Comparison of ENCODE assay signal across 20 cellular contexts in genomic region chr14:91899777-91900176, GRCh38. TPM values are rescaled to one million over a fixed set of nuclear protein-coding genes. Genes with fewer than 3 reads are reported as not detected.
A peak's percentile ranks its signal among the peaks of the same experiment; 100 is the strongest.
DNase-seq lines count a peak whose midpoint lies in the region; ATAC-seq and TF ChIP-seq lines count a peak whose summit lies in the region.
"Had no signal": no experiment of that assay in that cellular context is flagged by ENCODE, and none has a peak within 500 bp of the region (broad histone marks: within the 10 kb centered on the region; RNA-seq: fewer than 3 reads in every experiment).

No MANE protein-coding gene starts in this region.

- H3K4me3 ChIP-seq in GM23248 (no peak overlapping the region), coronary artery (no peak overlapping the region), lung (no peak overlapping the region), tibial artery (no peak overlapping the region)

- H2AFZ ChIP-seq in GM23248 = no peak overlapping the region

- peak overlapping the region; percentile 64 for H3K27ac ChIP-seq in GM23248
- H3K27ac ChIP-seq in coronary artery = peak overlapping the region; percentile 79 to 95
- H3K27ac ChIP-seq in lung (ENCODE audit: low read depth in 1 of 2, low read length in 1 of 2) = peak overlapping the region; percentile 13 to 51
- H3K27ac ChIP-seq in tibial artery = peak overlapping the region; percentile 67 to 89
- no peak overlapping the region for H3K27ac ChIP-seq in caudate nucleus (ENCODE audit: low read depth, low read length)

- H3K9me3 ChIP-seq in GM23248 (ENCODE audit: low read depth) (no peaks in the 10 kb centered on the region), lung (ENCODE audit: control insufficient read depth in 2 of 2, insufficient read depth in 1 of 2, low read length in 1 of 2) (no peaks in the 10 kb centered on the region), tibial artery (no peaks in the 10 kb centered on the region)

- peaks cover 52% of the 10 kb centered on the region for H3F3A ChIP-seq in GM23248 (ENCODE audit: insufficient read depth)

- H3K27me3 ChIP-seq in GM23248 (replicated peaks; ENCODE audit: insufficient read depth) = no peaks in the 10 kb centered on the region
- H3K27me3 ChIP-seq in lung (ENCODE audit: control insufficient read depth, insufficient read depth) = no peaks in the 10 kb centered on the region
- H3K27me3 ChIP-seq in tibial artery = no peaks in the 10 kb centered on the region

- intact Hi-C loops in tibial artery (cut with DNase I; ENCODE audit: low total_unique reads) = no loop called here

- in situ Hi-C loops in GM23248 (cut with MboI) = no loop called here

- H3K9ac ChIP-seq in GM23248 = peak overlapping the region; percentile 23; the same call in 1 of the 2 replicates

- H3K79me2 ChIP-seq in GM23248 (ENCODE audit: insufficient read depth) = peaks cover 85% of the 10 kb centered on the region

- no peak for ATAC-seq in lung (ENCODE audit: insufficient read depth, low FRiP score)
- ATAC-seq: activated naive CD8-positive, alpha-beta T cell treated with anti-CD3 and anti-CD28 coated beads, Interleukin-2, amount 50 U/mL, for 24 hours; CD8-positive, alpha-beta T cell had no signal

- H3K4me1 ChIP-seq in GM23248 (ENCODE audit: insufficient read depth) = peaks cover 58% of the 10 kb centered on the region
- peaks cover 0 to 12% of the 10 kb centered on the region in 2 donors for H3K4me1 ChIP-seq in lung (ENCODE audit: control insufficient read depth in 2 of 2, insufficient read depth in 2 of 2, low read length in 2 of 2)
- H3K4me1 ChIP-seq in tibial artery = peaks cover 0 to 99% (median 75%) of the 10 kb centered on the region in 4 donors

- WGBS in GM23248 (ENCODE audit: low coverage in 1 of 2, low lambda C conversion rate in 2 of 2, missing lambda C conversion rate in 2 of 2), 2 experiments = 5 to 8% methylated on average over 4 of the region's 4 CpGs
- 76 to 84% methylated on average over 4 of the region's 4 CpGs for WGBS in lung, 2 donors

- H3K36me3 ChIP-seq in GM23248 (ENCODE audit: low read depth) (no peaks in the 10 kb centered on the region), lung (ENCODE audit: control insufficient read depth in 2 of 2, insufficient read depth in 2 of 2, low read length in 2 of 2) (no peaks in the 10 kb centered on the region), tibial artery (no peaks in the 10 kb centered on the region)

- H3K4me2 ChIP-seq in GM23248 (ENCODE audit: unreplicated experiment) = peak overlapping the region; percentile 25

- TF ChIP-seq CTCF in coronary artery (IDR thresholded peaks at IDR 0.05) (no peak), lung (IDR thresholded peaks at IDR 0.05; ENCODE audit: control extremely low read depth, extremely low read depth) (no peak), tibial artery (IDR thresholded peaks at IDR 0.05) (no peak)

- DNase-seq in GM23248 (peak; percentile 75), coronary artery (ENCODE audit: low spot score) (no peak), lung (ENCODE audit: low spot score) (no peak), tibial artery (no peak), caudate nucleus (lab: John Stamatoyannopoulos, UW) (no peak), NK-92 (lab: John Stamatoyannopoulos, UW; ENCODE audit: unreplicated experiment) (no peak)
- DNase-seq in effector CD4-positive, alpha-beta T cell = no peak
- no peak for DNase-seq in stimulated activated naive CD4-positive, alpha-beta T cell treated with Interleukin-2 at 50 U/mL for 16 hours (lab: John Stamatoyannopoulos, UW)
- DNase-seq: activated effector memory CD4-positive, alpha-beta T cell treated with anti-CD3 and anti-CD28 coated beads, Interleukin-2, amount 50 U/mL, for 16 hours; activated naive CD8-positive, alpha-beta T cell treated with anti-CD3 and anti-CD28 coated beads, Interleukin-2, amount 50 U/mL, for 24 hours; islet precursor cell; Karpas-422; NCI-H1694; NCI-H2171; occipital lobe; RPMI8226; stimulated activated CD4-positive, alpha-beta T cell treated with anti-CD3 and anti-CD28 coated beads, Interleukin-15, amount 100 ng/mL, for 24 hours; stimulated activated CD8-positive, alpha-beta memory T cell treated with anti-CD3 and anti-CD28 coated beads, Interleukin-4, amount 100 ng/mL, for 48 hours had no signal

- no peaks in the 10 kb centered on the region for H3K9me2 ChIP-seq in GM23248 (ENCODE audit: insufficient read depth)

- H4K20me1 ChIP-seq in GM23248 (ENCODE audit: insufficient read depth) = no peaks in the 10 kb centered on the region

RNA-seq across cellular contexts. Expression of gene TC2N, which starts 32.4 kb away (rescaled TPM):
- under 0.01 and 0.65 TPM in 2 replicates for total RNA-seq in GM23248 (2014; rRNA removed; shearing (Covaris generic))
- polyA plus RNA-seq in GM23248 (2016; fragmentation: Nextera tagmentation; extraction: Ambion mirVana) (0.34 and 0.77 TPM in 2 replicates), lung (10 to 100 TPM; 20.4 to 23.4 TPM)
- 100 to 1,000 TPM in 1 of 2 donors, 10 to 100 TPM in 1; 64.5 to 128 TPM for total RNA-seq in lung
- total RNA-seq: myocyte had no signal

RNA-seq across cellular contexts. Expression of gene FBLN5, which starts 47.7 kb away (rescaled TPM):
- total RNA-seq in GM23248 (2014; rRNA removed; shearing (Covaris generic)) = 234 TPM in 2 replicates
- 756 and 767 TPM in 2 replicates for polyA plus RNA-seq in GM23248 (2016; fragmentation: Nextera tagmentation; extraction: Ambion mirVana)
- 10 to 100 TPM; 79.4 to 83.0 TPM for total RNA-seq in lung
- polyA plus RNA-seq in lung = 10 to 100 TPM; 43.1 to 64.7 TPM

Comparison
In these comparisons a context has a peak if more than half of its experiments do, and no peak if none do; other contexts are left out.
1. RNA of gene TC2N, which starts 32.4 kb away (total RNA-seq): 64.5 to 128 TPM in lung; under 0.01 to 0.65 TPM in GM23248; every median in the first group is over 10 times any median in the second.